ENCODE assay signal across 1 cellular context in the genomic region with DNA sequence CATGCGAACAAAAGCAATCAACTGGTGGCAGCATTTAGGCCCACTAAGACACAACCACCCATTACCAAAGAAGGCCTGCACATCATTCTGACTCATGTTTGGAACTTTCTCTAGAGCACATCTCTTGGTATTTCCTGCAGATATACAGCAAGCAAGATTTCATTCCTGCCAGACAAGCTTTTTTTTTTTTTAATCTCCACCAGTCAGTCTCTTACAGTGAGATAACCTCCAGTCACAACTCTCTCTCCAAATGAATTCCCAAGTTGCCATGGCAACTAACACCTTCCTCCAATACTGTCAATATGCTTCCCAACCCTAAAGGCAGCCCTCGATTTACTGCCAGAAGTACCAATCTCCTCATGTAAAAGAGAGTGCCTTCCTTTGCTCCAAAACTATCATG. TPM values are rescaled to one million over a fixed set of nuclear protein-coding genes. Genes with fewer than 3 reads are reported as not detected.
"Had no signal": no experiment of that assay in that cellular context is flagged by ENCODE, and none has a peak within 500 bp of the region (broad histone marks: within the 10 kb centered on the region; RNA-seq: fewer than 3 reads in every experiment).

No MANE protein-coding gene starts in this region.

RNA-seq across cellular contexts. Expression of a gene that starts 59.8 kb away (rescaled TPM):
- total RNA-seq: psoas muscle had no signal
